In genomic region chr9:131954299-131954698, GRCh38 we compare ENCODE assay signal across 9 cellular contexts.
A peak's percentile ranks its signal among the peaks of the same experiment; 100 is the strongest.
DNase-seq lines count a peak whose midpoint lies in the region; ATAC-seq and TF ChIP-seq lines count a peak whose summit lies in the region.
"Had no signal": no experiment of that assay in that cellular context is flagged by ENCODE, and none has a peak within 500 bp of the region (broad histone marks: within the 10 kb centered on the region; RNA-seq: fewer than 3 reads in every experiment).

No MANE protein-coding gene starts in this region.

- POLR2A ChIA-PET in WTC11 (lab: Charles Lee), result no interaction called here

- intact Hi-C loops in lower lobe of right lung (cut with DNase I), result no loop called here
- intact Hi-C loops in posterior cingulate gyrus (cut with DNase I), result no loop called here

- no peak overlapping the region for H3K4me3 Mint-ChIP-seq in WTC11
- H3K4me3 Mint-ChIP-seq: stimulated activated effector memory CD8-positive, alpha-beta T cell treated with anti-CD3 and anti-CD28 coated beads, Interleukin-12 subunit alpha, Interleukin-12 subunit beta, amount 100 ng/mL, for 72 hours had no signal

- no peaks in the 10 kb centered on the region for H3K9me3 ChIP-seq in lower lobe of right lung

- H3K9me3 Mint-ChIP-seq in WTC11, result no peaks in the 10 kb centered on the region
- H3K9me3 Mint-ChIP-seq: stimulated activated effector memory CD8-positive, alpha-beta T cell treated with anti-CD3 and anti-CD28 coated beads, Interleukin-12 subunit alpha, Interleukin-12 subunit beta, amount 100 ng/mL, for 72 hours had no signal

- CTCF ChIA-PET in WTC11 (lab: Charles Lee), result interaction anchor here (0.6 to 3.2 kb wide), 19 partner anchors 9 to 305 kb away, joined by 3 to 21 read pairs (median 3); no protein-coding TSS in a partner anchor

- H3K36me3 Mint-ChIP-seq in WTC11, result no peaks in the 10 kb centered on the region

- DNase-seq in NCI-H2196 (lab: John Stamatoyannopoulos, UW; ENCODE audit: unreplicated experiment) (peak; percentile 19), NCI-H2196 treated with DMSO at 0.1 percent for 48 hours (lab: John Stamatoyannopoulos, UW; ENCODE audit: unreplicated experiment) (no peak), HT1080 (ENCODE audit: low read depth) (peak; percentile 7), WTC11 (ENCODE audit: low spot score) (no peak), lower lobe of right lung (no peak), posterior cingulate gyrus (no peak), SKM-1 (lab: John Stamatoyannopoulos, UW; ENCODE audit: unreplicated experiment) (no peak)
- no peak for DNase-seq in activated CD4-positive, alpha-beta T cell treated with anti-CD3 and anti-CD28 coated beads for 1 hour

- H3K4me1 Mint-ChIP-seq in WTC11, result no peaks in the 10 kb centered on the region

- TF ChIP-seq CTCF in WTC11 (IDR thresholded peaks at IDR 0.05) (no peak; the same call in 1 of the 2 replicates), lower lobe of right lung (IDR thresholded peaks at IDR 0.05) (peak; percentile 16)

- H3K4me3 ChIP-seq in lower lobe of right lung, result no peak overlapping the region

- H3K36me3 ChIP-seq in lower lobe of right lung, result no peaks in the 10 kb centered on the region

- H3K27me3 ChIP-seq in lower lobe of right lung (ENCODE audit: low read depth), result no peaks in the 10 kb centered on the region

- no peak overlapping the region for H3K27ac Mint-ChIP-seq in WTC11
- H3K27ac Mint-ChIP-seq: stimulated activated effector memory CD8-positive, alpha-beta T cell treated with anti-CD3 and anti-CD28 coated beads, Interleukin-12 subunit alpha, Interleukin-12 subunit beta, amount 100 ng/mL, for 72 hours had no signal

- H3K4me1 ChIP-seq in lower lobe of right lung, result peaks cover 8% of the 10 kb centered on the region

- H3K27me3 Mint-ChIP-seq in WTC11 (ENCODE audit: low read depth), result no peaks in the 10 kb centered on the region

- ATAC-seq in WTC11, result peak; percentile 91
- ATAC-seq in lower lobe of right lung, result no peak
- ATAC-seq: stimulated activated effector memory CD8-positive, alpha-beta T cell treated with anti-CD3 and anti-CD28 coated beads, Interleukin-12 subunit alpha, Interleukin-12 subunit beta, amount 100 ng/mL, for 72 hours had no signal

- no peak overlapping the region for H3K27ac ChIP-seq in lower lobe of right lung

TF ChIP-seq in WTC11, 78 proteins besides CTCF, POLR2A, EP300 and RAD21:
- no peak for TF ChIP-seq TEAD4 (CRISPR knock-in tag; IDR thresholded peaks at IDR 0.05)
- no peak for TF ChIP-seq ZNF263 (CRISPR knock-in tag; IDR thresholded peaks at IDR 0.05; ENCODE audit: low read depth)
- TF ChIP-seq CREB1 (CRISPR knock-in tag; IDR thresholded peaks at IDR 0.05), result no peak
- TF ChIP-seq MAX (CRISPR knock-in tag; IDR thresholded peaks at IDR 0.05), result no peak
- TF ChIP-seq NR2C2 (CRISPR knock-in tag; IDR thresholded peaks at IDR 0.05), result no peak
- no peak for TF ChIP-seq ATF3 (CRISPR knock-in tag; conservative IDR thresholded peaks at IDR 0.05)
- no peak for TF ChIP-seq TP53 (CRISPR knock-in tag; IDR thresholded peaks at IDR 0.05)
- TF ChIP-seq JAZF1 (CRISPR knock-in tag; IDR thresholded peaks at IDR 0.05), result no peak
- no peak for TF ChIP-seq ELF4 (CRISPR knock-in tag; IDR thresholded peaks at IDR 0.05; ENCODE audit: low read depth)
- no peak for TF ChIP-seq ZNF423 (CRISPR knock-in tag; IDR thresholded peaks at IDR 0.05)
- TF ChIP-seq FOXP1 (CRISPR knock-in tag; IDR thresholded peaks at IDR 0.05; ENCODE audit: borderline replicate concordance), result no peak
TF ChIP-seq in WTC11: peak in this region for 0.

Comparison
In these comparisons a context has a peak if more than half of its experiments do, and no peak if none do; other contexts are left out.
1. DNase-seq: peak in NCI-H2196 (single experiment) and HT1080 (single experiment); none in NCI-H2196 treated with DMSO at 0.1 percent for 48 hours (single experiment), WTC11 (single experiment), lower lobe of right lung (single experiment), posterior cingulate gyrus (0 of 10), SKM-1 (single experiment) and activated CD4-positive, alpha-beta T cell treated with anti-CD3 and anti-CD28 coated beads for 1 hour (single experiment).